In the genomic region with DNA sequence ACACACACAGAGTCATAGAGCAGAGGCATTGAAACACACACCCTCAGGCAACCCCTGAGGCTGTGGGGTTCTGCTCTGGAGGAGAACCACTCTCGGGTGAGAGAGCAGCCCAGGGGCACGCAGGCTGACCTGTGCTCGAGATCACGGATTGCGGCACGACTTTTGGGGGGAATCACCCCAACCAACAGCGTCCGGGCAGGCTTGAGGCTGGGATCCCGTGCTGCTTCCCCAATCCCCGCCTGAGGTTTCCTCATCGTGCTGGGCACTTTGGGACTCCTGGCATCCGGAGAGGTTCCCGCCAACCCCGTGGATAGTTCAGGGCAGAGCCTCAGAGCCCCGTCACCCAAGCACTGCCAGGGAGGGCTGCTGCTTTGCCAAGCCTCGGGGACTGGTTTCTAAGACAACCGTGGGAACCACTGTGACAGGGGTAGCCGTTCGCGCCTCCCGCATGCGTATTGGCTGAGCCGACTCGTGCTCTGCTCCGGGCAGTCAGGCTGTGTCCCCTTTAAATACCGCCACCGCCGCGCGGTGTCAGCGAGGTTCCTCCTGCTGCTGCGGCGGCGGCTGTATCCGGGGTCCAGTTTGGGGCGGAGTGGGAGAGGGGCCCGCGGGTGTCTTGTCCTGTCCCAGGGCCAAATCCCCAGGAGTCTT, we compare ENCODE assay signal across 14 cellular contexts.
DNase-seq lines count a peak whose midpoint lies in the region; ATAC-seq and TF ChIP-seq lines count a peak whose summit lies in the region.
"Had no signal": no experiment of that assay in that cellular context is flagged by ENCODE, and none has a peak within 500 bp of the region (broad histone marks: within the 10 kb centered on the region; RNA-seq: fewer than 3 reads in every experiment).

No MANE protein-coding gene starts in this region.

- TF ChIP-seq CTCF in GM10266 (IDR thresholded peaks at IDR 0.05; ENCODE audit: control insufficient read depth, insufficient read depth, low read depth, missing control alignments) (no peak), psoas muscle (IDR thresholded peaks at IDR 0.05) (no peak)

- intact Hi-C loops in left ventricle myocardium superior (cut with micrococcal nuclease) (no loop called here), psoas muscle (cut with DNase I) (no loop called here)

- H3K36me3 ChIP-seq in psoas muscle (ENCODE audit: insufficient read depth in 1 of 2, low read depth in 1 of 2), result no peaks in the 10 kb centered on the region
- H3K36me3 ChIP-seq: BLaER1 had no signal

- ATAC-seq in left ventricle myocardium superior, result no peak
- no peak for ATAC-seq in psoas muscle
- no peak for ATAC-seq in GM19467 (IDR thresholded peaks at IDR 0.05; ENCODE audit: unreplicated experiment)

- H3K27me3 ChIP-seq in psoas muscle (ENCODE audit: insufficient read depth in 3 of 3, low read length in 2 of 3), result no peaks in the 10 kb centered on the region
- H3K27me3 ChIP-seq: BLaER1 had no signal

- no peak for TF ChIP-seq POLR2A in erythroblast (IDR thresholded peaks at IDR 0.05; ENCODE audit: low read length)

- H3K27ac ChIP-seq in psoas muscle, result no peak overlapping the region
- H3K27ac ChIP-seq: BLaER1 had no signal

- no peaks in the 10 kb centered on the region for H3K4me1 ChIP-seq in psoas muscle
- H3K4me1 ChIP-seq: BLaER1 had no signal

- WGBS in psoas muscle, 3 donors, result 70 to 76% (median 74%) methylated on average over 38 of the region's 38 CpGs

- peak; percentile 28 for DNase-seq in GM10266 (ENCODE audit: extremely low spot score)
- peak; percentile 37 for DNase-seq in NCI-H526 treated with DMSO at 0.1 percent for 48 hours (lab: John Stamatoyannopoulos, UW)
- DNase-seq in left ventricle myocardium superior, result peak; percentile 30
- peak; percentile 20 to 56 for DNase-seq in psoas muscle
- no peak for DNase-seq in HPDE6-E6E7 (ENCODE audit: extremely low spot score)
- DNase-seq in NCI-H1436 (lab: John Stamatoyannopoulos, UW), result no peak
- no peak for DNase-seq in erythroblast (lab: John Stamatoyannopoulos, UW)
- DNase-seq: immature natural killer cell; NCI-H2107; stimulated activated CD4-positive, alpha-beta T cell treated with anti-CD3 and anti-CD28 coated beads, Interleukin-4, amount 100 ng/mL, for 24 hours; stimulated activated naive B cell treated with anti-CD40 and anti-IgM and Interleukin-4, amounts not matched to agents 10 μg/mL and 1 μg/mL and 100 μg/mL, for 72 hours; T-helper 1 cell had no signal

- no peak overlapping the region for H3K4me3 ChIP-seq in psoas muscle
- H3K4me3 ChIP-seq: BLaER1 had no signal

- peaks cover 5% of the 10 kb centered on the region for H3K9me3 ChIP-seq in psoas muscle

Comparison
In these comparisons a context has a peak if more than half of its experiments do, and no peak if none do; other contexts are left out.
1. DNase-seq: peak in GM10266 (single experiment), NCI-H526 treated with DMSO at 0.1 percent for 48 hours (single experiment), left ventricle myocardium superior (single experiment) and psoas muscle (2 of 2); none in HPDE6-E6E7 (single experiment), NCI-H1436 (single experiment) and erythroblast (0 of 2).